8 cellular contexts compared by ENCODE assay signal in genomic region chr21:45555557-45556301, GRCh38. TPM values are rescaled to one million over a fixed set of nuclear protein-coding genes. Genes with fewer than 3 reads are reported as not detected.
DNase-seq lines count a peak whose midpoint lies in the region; TF ChIP-seq lines count a peak whose summit lies in the region.

No MANE protein-coding gene starts in this region.

- no peaks in the 10 kb centered on the region for H3K36me3 Mint-ChIP-seq in osteocyte (ENCODE audit: unreplicated experiment)
- peaks cover 5% of the 10 kb centered on the region for H3K36me3 Mint-ChIP-seq in Calu3 (ENCODE audit: insufficient read depth, unreplicated experiment)

- 1% methylated on average over 34 to 62 of the region's 62 CpGs; no CpG with 5 or more reads in 1 of the 4 donors for WGBS in adrenal gland, 4 donors

- no peaks in the 10 kb centered on the region for H3K9me3 ChIP-seq in adrenal gland (replicated peaks in 1 of 3)
- no peaks in the 10 kb centered on the region for H3K9me3 ChIP-seq in cardiac muscle cell (ENCODE audit: low read depth)

- H3K27ac ChIP-seq in adrenal gland (peak overlapping the region in 4 of 5 donors; percentile 85 to 98 (median 96)), cardiac muscle cell (peak overlapping the region; percentile 81)

- H3K4me1 Mint-ChIP-seq in osteocyte (ENCODE audit: unreplicated experiment) (peaks cover 10% of the 10 kb centered on the region), Calu3 (ENCODE audit: low read depth, unreplicated experiment) (peaks cover 10% of the 10 kb centered on the region)

- no peak overlapping the region for H3K27ac Mint-ChIP-seq in osteocyte (ENCODE audit: unreplicated experiment)
- no peak overlapping the region for H3K27ac Mint-ChIP-seq in Calu3 (ENCODE audit: unreplicated experiment)

- H3K27me3 ChIP-seq in adrenal gland (no peaks in the 10 kb centered on the region), cardiac muscle cell (no peaks in the 10 kb centered on the region)

- no peaks in the 10 kb centered on the region for H3K9me3 Mint-ChIP-seq in osteocyte (ENCODE audit: unreplicated experiment)
- no peaks in the 10 kb centered on the region for H3K9me3 Mint-ChIP-seq in Calu3 (ENCODE audit: low read depth, unreplicated experiment)

- DNase-seq in GM04504 (ENCODE audit: low read depth) (peak; percentile 79), HT1080 (ENCODE audit: low read depth) (peak; percentile 85), SK-MEL-5 (ENCODE audit: low read depth, low spot score) (peak; percentile 68), adrenal gland (peak; percentile 79 to 94 (median 89)), cardiac muscle cell (ENCODE audit: low read depth in 1 of 2, low spot score in 1 of 2) (peak; percentile 86 to 89), osteocyte (ENCODE audit: extremely low spot score, unreplicated experiment) (no peak), NCI-H748 (lab: John Stamatoyannopoulos, UW; ENCODE audit: unreplicated experiment) (no peak), Calu3 (no peak)

- peaks cover 13% of the 10 kb centered on the region for H3K27me3 Mint-ChIP-seq in osteocyte (ENCODE audit: unreplicated experiment)
- peaks cover 36% of the 10 kb centered on the region for H3K27me3 Mint-ChIP-seq in Calu3 (ENCODE audit: unreplicated experiment)

- BruUV-seq in Calu3 (replicated peaks; lab: Mats Ljungman, UMichigan), result no TSS peak

- H3K4me1 ChIP-seq in adrenal gland (replicated peaks in 1 of 2) (peaks cover 0 to 8% of the 10 kb centered on the region in 2 donors), cardiac muscle cell (ENCODE audit: low read depth) (peaks cover 4% of the 10 kb centered on the region)

- H3K4me3 ChIP-seq in adrenal gland, result peak overlapping the region in 1 of 4 donors; percentile 46
- peak overlapping the region; percentile 38 for H3K4me3 ChIP-seq in cardiac muscle cell

- H3K4me3 Mint-ChIP-seq in osteocyte (ENCODE audit: unreplicated experiment) (peak overlapping the region; percentile 67), Calu3 (ENCODE audit: low read depth, unreplicated experiment) (no peak overlapping the region)

- in situ Hi-C loops in SK-MEL-5 (cut with HindIII; ENCODE audit: low pct_unique_long_range_greater_than_20kb, low sequenced_read_pairs), result no loop called here

- H3K36me3 ChIP-seq in adrenal gland (replicated peaks in 1 of 2) (no peaks in the 10 kb centered on the region), cardiac muscle cell (no peaks in the 10 kb centered on the region)

- peak; percentile 63 to 99 (median 89) for TF ChIP-seq CTCF in adrenal gland (IDR thresholded peaks at IDR 0.05)
- TF ChIP-seq CTCF in cardiac muscle cell (IDR thresholded peaks at IDR 0.05; ENCODE audit: low read depth, low read length), result peak; percentile 71
- peak; percentile 75 for TF ChIP-seq CTCF in osteocyte (IDR thresholded peaks at IDR 0.05)
- no peak for TF ChIP-seq CTCF in Calu3 (IDR thresholded peaks at IDR 0.05; ENCODE audit: unreplicated experiment)

- CTCF ChIA-PET in Calu3 (lab: Charles Lee), result no interaction called here

- peak; percentile 12 to 32 for TF ChIP-seq POLR2A in adrenal gland (IDR thresholded peaks at IDR 0.05)

- intact Hi-C loops in adrenal gland (cut with DNase I) (loop anchor here (2.0 to 5.0 kb wide), 4 partner anchors 39 to 267 kb away; no protein-coding TSS in a partner anchor), Calu3 (cut with micrococcal nuclease; ENCODE audit: unreplicated experiment) (loop anchor here (2.0 kb wide), 1 partner anchor 41 kb away; no protein-coding TSS in a partner anchor)

RNA-seq across cellular contexts. Expression of gene SLC19A1, which starts 13.5 kb away (rescaled TPM):
- total RNA-seq in HT1080 (2014; rRNA removed; shearing (Covaris generic)), result 32.6 and 46.8 TPM in 2 replicates
- polyA plus RNA-seq in HT1080 (2015; cell fraction: cytosol; rRNA removed), result 31.0 and 36.3 TPM in 2 replicates
- 49.5 and 52.0 TPM in 2 replicates for polyA plus RNA-seq in HT1080 (2015; cell fraction: nucleus; rRNA removed)
- total RNA-seq in SK-MEL-5 (2014; rRNA removed; shearing (Covaris generic)), result 12.7 and 15.8 TPM in 2 replicates
- polyA plus RNA-seq in SK-MEL-5 (2015; cell fraction: cytosol; rRNA removed), result 29.9 and 35.7 TPM in 2 replicates
- polyA plus RNA-seq in SK-MEL-5 (2015; cell fraction: nucleus; rRNA removed), result 31.9 and 38.5 TPM in 2 replicates
- 10 to 100 TPM; 13.1 to 21.2 (median 18.9) TPM for total RNA-seq in adrenal gland
- polyA plus RNA-seq in adrenal gland, result 10 to 100 TPM in 2 of 3 donors, 1 to 10 TPM in 1; 1.7 to 15.2 (median 14.2) TPM
- 19.5 and 25.4 TPM in 2 replicates for total RNA-seq in cardiac muscle cell
- polyA plus RNA-seq in cardiac muscle cell, result 35.1 and 50.3 TPM in 2 replicates
- total RNA-seq in osteocyte, result 11.0 and 14.4 TPM in 2 replicates
- 21.4 and 25.5 TPM in 2 replicates for total RNA-seq in Calu3 (2022)

Comparison
In these comparisons a context has a peak if more than half of its experiments do, and no peak if none do; other contexts are left out.
1. DNase-seq: peak in GM04504 (single experiment), HT1080 (single experiment), SK-MEL-5 (single experiment), adrenal gland (7 of 7) and cardiac muscle cell (2 of 2); none in osteocyte (single experiment), NCI-H748 (single experiment) and Calu3 (single experiment).